ENCODE assay signal across 1 cellular context in the genomic region with DNA sequence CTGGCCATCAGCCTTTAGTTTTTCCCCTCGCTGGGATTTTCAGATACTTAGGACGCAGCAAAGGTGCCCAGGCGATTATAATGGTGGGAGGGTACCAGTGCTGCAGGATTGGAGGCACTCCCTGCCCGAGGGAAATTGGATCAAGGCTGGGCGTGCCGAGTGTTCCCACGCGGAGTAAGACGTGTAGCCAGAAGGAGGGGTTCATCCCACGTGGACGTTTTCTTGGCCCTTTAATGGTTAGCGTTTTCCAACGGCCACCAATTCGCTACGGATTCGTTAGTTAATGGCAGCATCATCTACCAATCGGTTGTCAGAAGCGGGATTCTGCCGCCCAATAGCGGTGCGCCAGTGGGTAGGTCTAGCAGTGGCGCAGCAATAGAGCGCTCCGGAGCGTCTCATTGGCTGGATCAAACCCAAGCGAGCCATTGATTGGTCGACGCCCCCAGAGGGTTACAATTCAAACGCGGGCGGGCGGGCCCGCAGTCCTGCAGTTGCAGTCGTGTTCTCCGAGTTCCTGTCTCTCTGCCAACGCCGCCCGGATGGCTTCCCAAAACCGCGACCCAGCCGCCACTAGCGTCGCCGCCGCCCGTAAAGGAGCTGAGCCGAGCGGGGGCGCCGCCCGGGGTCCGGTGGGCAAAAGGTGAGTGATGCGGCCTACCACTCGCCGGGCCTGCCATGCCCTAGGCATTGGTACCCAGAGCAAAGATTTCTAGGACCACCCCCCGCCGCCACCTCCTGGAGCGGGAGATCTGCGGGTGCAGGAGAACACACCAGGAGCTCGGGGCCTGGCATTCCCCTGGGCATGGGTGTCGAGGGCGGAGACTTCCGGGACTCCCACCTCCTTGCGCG.
TF ChIP-seq lines count a peak whose summit lies in the region.

A gene (plus strand): TSS at position 488 of the 849 bp plus-strand sequence. CDS start 52 bp downstream, at position 540.

TF ChIP-seq in HepG2, 621 proteins besides CTCF, POLR2A, EP300 and RAD21 (continued from another document and continues in another):
- TF ChIP-seq, protein P1, sequence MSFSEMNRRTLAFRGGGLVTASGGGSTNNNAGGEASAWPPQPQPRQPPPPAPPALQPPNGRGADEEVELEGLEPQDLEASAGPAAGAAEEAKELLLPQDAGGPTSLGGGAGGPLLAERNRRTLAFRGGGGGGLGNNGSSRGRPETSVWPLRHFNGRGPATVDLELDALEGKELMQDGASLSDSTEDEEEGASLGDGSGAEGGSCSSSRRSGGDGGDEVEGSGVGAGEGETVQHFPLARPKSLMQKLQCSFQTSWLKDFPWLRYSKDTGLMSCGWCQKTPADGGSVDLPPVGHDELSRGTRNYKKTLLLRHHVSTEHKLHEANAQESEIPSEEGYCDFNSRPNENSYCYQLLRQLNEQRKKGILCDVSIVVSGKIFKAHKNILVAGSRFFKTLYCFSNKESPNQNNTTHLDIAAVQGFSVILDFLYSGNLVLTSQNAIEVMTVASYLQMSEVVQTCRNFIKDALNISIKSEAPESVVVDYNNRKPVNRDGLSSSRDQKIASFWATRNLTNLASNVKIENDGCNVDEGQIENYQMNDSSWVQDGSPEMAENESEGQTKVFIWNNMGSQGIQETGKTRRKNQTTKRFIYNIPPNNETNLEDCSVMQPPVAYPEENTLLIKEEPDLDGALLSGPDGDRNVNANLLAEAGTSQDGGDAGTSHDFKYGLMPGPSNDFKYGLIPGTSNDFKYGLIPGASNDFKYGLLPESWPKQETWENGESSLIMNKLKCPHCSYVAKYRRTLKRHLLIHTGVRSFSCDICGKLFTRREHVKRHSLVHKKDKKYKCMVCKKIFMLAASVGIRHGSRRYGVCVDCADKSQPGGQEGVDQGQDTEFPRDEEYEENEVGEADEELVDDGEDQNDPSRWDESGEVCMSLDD (CRISPR knock-in tag; IDR thresholded peaks at IDR 0.05; ENCODE audit: borderline replicate concordance): 0 out of 2 replicates have a peak, but pooled peaks have one; percentile 24
- TF ChIP-seq DR1 (CRISPR knock-in tag; IDR thresholded peaks at IDR 0.05): peak; percentile 71
- no peak for TF ChIP-seq ZNF552 (CRISPR knock-in tag; IDR thresholded peaks at IDR 0.05; ENCODE audit: borderline replicate concordance)
- TF ChIP-seq, protein P2, sequence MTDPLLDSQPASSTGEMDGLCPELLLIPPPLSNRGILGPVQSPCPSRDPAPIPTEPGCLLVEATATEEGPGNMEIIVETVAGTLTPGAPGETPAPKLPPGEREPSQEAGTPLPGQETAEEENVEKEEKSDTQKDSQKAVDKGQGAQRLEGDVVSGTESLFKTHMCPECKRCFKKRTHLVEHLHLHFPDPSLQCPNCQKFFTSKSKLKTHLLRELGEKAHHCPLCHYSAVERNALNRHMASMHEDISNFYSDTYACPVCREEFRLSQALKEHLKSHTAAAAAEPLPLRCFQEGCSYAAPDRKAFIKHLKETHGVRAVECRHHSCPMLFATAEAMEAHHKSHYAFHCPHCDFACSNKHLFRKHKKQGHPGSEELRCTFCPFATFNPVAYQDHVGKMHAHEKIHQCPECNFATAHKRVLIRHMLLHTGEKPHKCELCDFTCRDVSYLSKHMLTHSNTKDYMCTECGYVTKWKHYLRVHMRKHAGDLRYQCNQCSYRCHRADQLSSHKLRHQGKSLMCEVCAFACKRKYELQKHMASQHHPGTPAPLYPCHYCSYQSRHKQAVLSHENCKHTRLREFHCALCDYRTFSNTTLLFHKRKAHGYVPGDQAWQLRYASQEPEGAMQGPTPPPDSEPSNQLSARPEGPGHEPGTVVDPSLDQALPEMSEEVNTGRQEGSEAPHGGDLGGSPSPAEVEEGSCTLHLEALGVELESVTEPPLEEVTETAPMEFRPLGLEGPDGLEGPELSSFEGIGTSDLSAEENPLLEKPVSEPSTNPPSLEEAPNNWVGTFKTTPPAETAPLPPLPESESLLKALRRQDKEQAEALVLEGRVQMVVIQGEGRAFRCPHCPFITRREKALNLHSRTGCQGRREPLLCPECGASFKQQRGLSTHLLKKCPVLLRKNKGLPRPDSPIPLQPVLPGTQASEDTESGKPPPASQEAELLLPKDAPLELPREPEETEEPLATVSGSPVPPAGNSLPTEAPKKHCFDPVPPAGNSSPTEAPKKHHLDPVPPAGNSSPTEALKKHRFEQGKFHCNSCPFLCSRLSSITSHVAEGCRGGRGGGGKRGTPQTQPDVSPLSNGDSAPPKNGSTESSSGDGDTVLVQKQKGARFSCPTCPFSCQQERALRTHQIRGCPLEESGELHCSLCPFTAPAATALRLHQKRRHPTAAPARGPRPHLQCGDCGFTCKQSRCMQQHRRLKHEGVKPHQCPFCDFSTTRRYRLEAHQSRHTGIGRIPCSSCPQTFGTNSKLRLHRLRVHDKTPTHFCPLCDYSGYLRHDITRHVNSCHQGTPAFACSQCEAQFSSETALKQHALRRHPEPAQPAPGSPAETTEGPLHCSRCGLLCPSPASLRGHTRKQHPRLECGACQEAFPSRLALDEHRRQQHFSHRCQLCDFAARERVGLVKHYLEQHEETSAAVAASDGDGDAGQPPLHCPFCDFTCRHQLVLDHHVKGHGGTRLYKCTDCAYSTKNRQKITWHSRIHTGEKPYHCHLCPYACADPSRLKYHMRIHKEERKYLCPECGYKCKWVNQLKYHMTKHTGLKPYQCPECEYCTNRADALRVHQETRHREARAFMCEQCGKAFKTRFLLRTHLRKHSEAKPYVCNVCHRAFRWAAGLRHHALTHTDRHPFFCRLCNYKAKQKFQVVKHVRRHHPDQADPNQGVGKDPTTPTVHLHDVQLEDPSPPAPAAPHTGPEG (CRISPR knock-in tag; IDR thresholded peaks at IDR 0.05): peak; percentile 95
- peak; percentile 95 for TF ChIP-seq TMF1 (CRISPR knock-in tag; IDR thresholded peaks at IDR 0.05; ENCODE audit: low read depth)
- 0 out of 2 replicates have a peak, but pooled peaks have one; percentile 3 for TF ChIP-seq PHF21A (CRISPR knock-in tag; IDR thresholded peaks at IDR 0.05)
- no peak for TF ChIP-seq MLLT10 (CRISPR knock-in tag; IDR thresholded peaks at IDR 0.05)
- no peak for TF ChIP-seq SRSF9 (IDR thresholded peaks at IDR 0.05; ENCODE audit: borderline replicate concordance, insufficient read depth, low read depth, low read length, poor library complexity, severe bottlenecking)
- TF ChIP-seq, protein P3, sequence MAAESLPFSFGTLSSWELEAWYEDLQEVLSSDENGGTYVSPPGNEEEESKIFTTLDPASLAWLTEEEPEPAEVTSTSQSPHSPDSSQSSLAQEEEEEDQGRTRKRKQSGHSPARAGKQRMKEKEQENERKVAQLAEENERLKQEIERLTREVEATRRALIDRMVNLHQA (CRISPR knock-in tag; IDR thresholded peaks at IDR 0.05): no peak
- TF ChIP-seq, protein P4, sequence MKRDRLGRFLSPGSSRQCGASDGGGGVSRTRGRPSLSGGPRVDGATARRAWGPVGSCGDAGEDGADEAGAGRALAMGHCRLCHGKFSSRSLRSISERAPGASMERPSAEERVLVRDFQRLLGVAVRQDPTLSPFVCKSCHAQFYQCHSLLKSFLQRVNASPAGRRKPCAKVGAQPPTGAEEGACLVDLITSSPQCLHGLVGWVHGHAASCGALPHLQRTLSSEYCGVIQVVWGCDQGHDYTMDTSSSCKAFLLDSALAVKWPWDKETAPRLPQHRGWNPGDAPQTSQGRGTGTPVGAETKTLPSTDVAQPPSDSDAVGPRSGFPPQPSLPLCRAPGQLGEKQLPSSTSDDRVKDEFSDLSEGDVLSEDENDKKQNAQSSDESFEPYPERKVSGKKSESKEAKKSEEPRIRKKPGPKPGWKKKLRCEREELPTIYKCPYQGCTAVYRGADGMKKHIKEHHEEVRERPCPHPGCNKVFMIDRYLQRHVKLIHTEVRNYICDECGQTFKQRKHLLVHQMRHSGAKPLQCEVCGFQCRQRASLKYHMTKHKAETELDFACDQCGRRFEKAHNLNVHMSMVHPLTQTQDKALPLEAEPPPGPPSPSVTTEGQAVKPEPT (CRISPR knock-in tag; IDR thresholded peaks at IDR 0.05; ENCODE audit: low read depth): 0 out of 2 replicates have a peak, but pooled peaks have one; percentile 20
- TF ChIP-seq, protein P5, sequence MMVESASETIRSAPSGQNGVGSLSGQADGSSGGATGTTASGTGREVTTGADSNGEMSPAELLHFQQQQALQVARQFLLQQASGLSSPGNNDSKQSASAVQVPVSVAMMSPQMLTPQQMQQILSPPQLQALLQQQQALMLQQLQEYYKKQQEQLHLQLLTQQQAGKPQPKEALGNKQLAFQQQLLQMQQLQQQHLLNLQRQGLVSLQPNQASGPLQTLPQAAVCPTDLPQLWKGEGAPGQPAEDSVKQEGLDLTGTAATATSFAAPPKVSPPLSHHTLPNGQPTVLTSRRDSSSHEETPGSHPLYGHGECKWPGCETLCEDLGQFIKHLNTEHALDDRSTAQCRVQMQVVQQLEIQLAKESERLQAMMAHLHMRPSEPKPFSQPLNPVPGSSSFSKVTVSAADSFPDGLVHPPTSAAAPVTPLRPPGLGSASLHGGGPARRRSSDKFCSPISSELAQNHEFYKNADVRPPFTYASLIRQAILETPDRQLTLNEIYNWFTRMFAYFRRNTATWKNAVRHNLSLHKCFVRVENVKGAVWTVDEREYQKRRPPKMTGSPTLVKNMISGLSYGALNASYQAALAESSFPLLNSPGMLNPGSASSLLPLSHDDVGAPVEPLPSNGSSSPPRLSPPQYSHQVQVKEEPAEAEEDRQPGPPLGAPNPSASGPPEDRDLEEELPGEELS (CRISPR knock-in tag; IDR thresholded peaks at IDR 0.05): 0 out of 2 replicates have a peak, but pooled peaks have one; percentile 31
- 0 out of 2 replicates have a peak, but pooled peaks have one; percentile 6 for TF ChIP-seq SP5 (CRISPR knock-in tag; IDR thresholded peaks at IDR 0.05; ENCODE audit: borderline replicate concordance, low read depth)
- peak; percentile 91 for TF ChIP-seq ZMYM2 (CRISPR knock-in tag; IDR thresholded peaks at IDR 0.05)
- no peak for TF ChIP-seq ZNF713 (CRISPR knock-in tag; IDR thresholded peaks at IDR 0.05)
- TF ChIP-seq SALL1 (CRISPR knock-in tag; IDR thresholded peaks at IDR 0.05): peak; percentile 70
- TF ChIP-seq, protein P6, sequence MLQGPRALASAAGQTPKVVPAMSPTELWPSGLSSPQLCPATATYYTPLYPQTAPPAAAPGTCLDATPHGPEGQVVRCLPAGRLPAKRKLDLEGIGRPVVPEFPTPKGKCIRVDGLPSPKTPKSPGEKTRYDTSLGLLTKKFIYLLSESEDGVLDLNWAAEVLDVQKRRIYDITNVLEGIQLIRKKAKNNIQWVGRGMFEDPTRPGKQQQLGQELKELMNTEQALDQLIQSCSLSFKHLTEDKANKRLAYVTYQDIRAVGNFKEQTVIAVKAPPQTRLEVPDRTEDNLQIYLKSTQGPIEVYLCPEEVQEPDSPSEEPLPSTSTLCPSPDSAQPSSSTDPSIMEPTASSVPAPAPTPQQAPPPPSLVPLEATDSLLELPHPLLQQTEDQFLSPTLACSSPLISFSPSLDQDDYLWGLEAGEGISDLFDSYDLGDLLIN (CRISPR knock-in tag; IDR thresholded peaks at IDR 0.05; ENCODE audit: borderline replicate concordance): peak; percentile 79; the same call in 1 of the 2 replicates
- peak; percentile 76; the same call in 1 of the 2 replicates for TF ChIP-seq PAF1 (CRISPR knock-in tag; IDR thresholded peaks at IDR 0.05)
- TF ChIP-seq ZNF772 (CRISPR knock-in tag; IDR thresholded peaks at IDR 0.05): peak; percentile 33; the same call in 1 of the 2 replicates
- no peak for TF ChIP-seq SSRP1 (CRISPR knock-in tag; IDR thresholded peaks at IDR 0.05)
- peak; percentile 83 for TF ChIP-seq ZNF709 (CRISPR knock-in tag; IDR thresholded peaks at IDR 0.05)
- peak; percentile 97 for TF ChIP-seq AGO2 (optimal IDR thresholded peaks at IDR 0.05; ENCODE audit: low read depth, low read length)
- peak; percentile 95 for TF ChIP-seq ATF7-NPFF (CRISPR knock-in tag; IDR thresholded peaks at IDR 0.05; ENCODE audit: low read depth)
- no peak; the same call in 1 of the 2 replicates for TF ChIP-seq CBX5 (CRISPR knock-in tag; IDR thresholded peaks at IDR 0.05; ENCODE audit: borderline replicate concordance)
- TF ChIP-seq NFKB2 (CRISPR knock-in tag; IDR thresholded peaks at IDR 0.05; ENCODE audit: borderline replicate concordance): peak; percentile 48; the same call in 1 of the 2 replicates
- TF ChIP-seq ZNF251 (CRISPR knock-in tag; IDR thresholded peaks at IDR 0.05): no peak
- peak; percentile 84 for TF ChIP-seq CC2D1A (CRISPR knock-in tag; IDR thresholded peaks at IDR 0.05)
- no peak for TF ChIP-seq ZNF746 (CRISPR knock-in tag; IDR thresholded peaks at IDR 0.05)
- TF ChIP-seq, protein P7, sequence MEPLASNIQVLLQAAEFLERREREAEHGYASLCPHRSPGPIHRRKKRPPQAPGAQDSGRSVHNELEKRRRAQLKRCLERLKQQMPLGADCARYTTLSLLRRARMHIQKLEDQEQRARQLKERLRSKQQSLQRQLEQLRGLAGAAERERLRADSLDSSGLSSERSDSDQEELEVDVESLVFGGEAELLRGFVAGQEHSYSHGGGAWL (CRISPR knock-in tag; IDR thresholded peaks at IDR 0.05): no peak; the same call in 1 of the 2 replicates
- TF ChIP-seq ZNF549 (CRISPR knock-in tag; IDR thresholded peaks at IDR 0.05): no peak
- peak; percentile 72 for TF ChIP-seq SP4 (CRISPR knock-in tag; IDR thresholded peaks at IDR 0.05)
- no peak for TF ChIP-seq NCOA5 (CRISPR knock-in tag; IDR thresholded peaks at IDR 0.05)
- no peak for TF ChIP-seq RFX1 (IDR thresholded peaks at IDR 0.05)
- no peak for TF ChIP-seq FOXA3 (CRISPR knock-in tag; IDR thresholded peaks at IDR 0.05)
- peak; percentile 67 for TF ChIP-seq CREM (IDR thresholded peaks at IDR 0.05)
- TF ChIP-seq CREM (CRISPR knock-in tag; IDR thresholded peaks at IDR 0.05): 0 out of 2 replicates have a peak, but pooled peaks have one; percentile 25
- TF ChIP-seq FIP1L1 (IDR thresholded peaks at IDR 0.05; ENCODE audit: borderline replicate concordance, insufficient read depth, low read depth, low read length): no peak
- no peak for TF ChIP-seq GTF3A (CRISPR knock-in tag; conservative IDR thresholded peaks at IDR 0.05)
- TF ChIP-seq, protein P8, sequence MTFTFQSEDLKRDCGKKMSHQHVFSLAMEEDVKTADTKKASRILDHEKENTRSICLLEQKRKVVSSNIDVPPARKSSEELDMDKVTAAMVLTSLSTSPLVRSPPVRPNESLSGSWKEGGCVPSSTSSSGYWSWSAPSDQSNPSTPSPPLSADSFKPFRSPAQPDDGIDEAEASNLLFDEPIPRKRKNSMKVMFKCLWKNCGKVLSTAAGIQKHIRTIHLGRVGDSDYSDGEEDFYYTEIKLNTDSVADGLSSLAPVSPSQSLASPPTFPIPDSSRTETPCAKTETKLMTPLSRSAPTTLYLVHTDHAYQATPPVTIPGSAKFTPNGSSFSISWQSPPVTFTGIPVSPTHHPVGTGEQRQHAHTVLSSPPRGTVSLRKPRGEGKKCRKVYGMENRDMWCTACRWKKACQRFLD (CRISPR knock-in tag; IDR thresholded peaks at IDR 0.05; ENCODE audit: borderline replicate concordance): no peak; the same call in 1 of the 2 replicates
- TF ChIP-seq RXRB (CRISPR knock-in tag; IDR thresholded peaks at IDR 0.05; ENCODE audit: borderline replicate concordance): no peak
